In the genomic region with DNA sequence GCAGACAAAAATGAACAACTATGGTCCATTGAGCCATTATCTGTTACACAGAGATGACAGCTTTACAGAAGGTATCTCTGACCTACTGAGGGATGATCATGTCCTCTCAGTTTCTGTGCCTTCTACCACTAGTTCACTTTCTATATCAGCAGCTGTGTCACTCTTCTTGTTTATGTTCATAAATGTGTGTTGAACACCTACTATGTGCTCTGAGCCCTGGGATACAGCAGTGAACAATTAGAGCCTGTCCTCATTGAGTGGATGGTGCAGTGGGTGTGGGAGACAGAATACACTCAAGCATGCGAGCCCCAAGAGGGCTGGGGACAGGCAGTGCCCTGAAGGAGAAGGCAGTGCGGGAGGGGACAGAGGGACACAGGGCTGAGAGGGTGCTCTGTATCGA, we compare ENCODE assay signal across 24 cellular contexts.
"Had no signal": no experiment of that assay in that cellular context is flagged by ENCODE, and none has a peak within 500 bp of the region (broad histone marks: within the 10 kb centered on the region; RNA-seq: fewer than 3 reads in every experiment).

No MANE protein-coding gene starts in this region.

- H3K4me3 Mint-ChIP-seq: activated CD8-positive, alpha-beta T cell treated with anti-CD3 and anti-CD28 coated beads, Interleukin-2, amount 10 ng/mL, durations not matched to agents 7 days and 5 days; activated naive CD8-positive, alpha-beta T cell treated with anti-CD3 and anti-CD28 coated beads, Interleukin-2, amount 50 U/mL, for 24 hours; T-helper 1 cell treated with Interleukin-12 subunit alpha and Interleukin-12 subunit beta and Interleukin-4 antibody, amounts not matched to agents 30 μg/mL and 1 μg/mL, for 36 hours had no signal

- H3K9me3 Mint-ChIP-seq: activated naive CD4-positive, alpha-beta T cell treated with anti-CD3 and anti-CD28 coated beads, Interleukin-2, amount 50 U/mL, for 72 hours; activated naive CD8-positive, alpha-beta T cell treated with anti-CD3 and anti-CD28 coated beads, Interleukin-2, amount 50 U/mL, for 24 hours; T-helper 1 cell treated with Interleukin-12 subunit alpha and Interleukin-12 subunit beta and Interleukin-4 antibody, amounts not matched to agents 30 μg/mL and 1 μg/mL, for 36 hours had no signal

- ATAC-seq: activated CD8-positive, alpha-beta T cell treated with anti-CD3 and anti-CD28 coated beads, Interleukin-2, amount 10 ng/mL, durations not matched to agents 7 days and 5 days; activated naive CD4-positive, alpha-beta T cell treated with anti-CD3 and anti-CD28 coated beads, Interleukin-2, amount 50 U/mL, for 72 hours; activated naive CD8-positive, alpha-beta T cell treated with anti-CD3 and anti-CD28 coated beads, Interleukin-2, amount 50 U/mL, for 24 hours; body of pancreas; PC-3 had no signal

- H3K4me1 Mint-ChIP-seq: activated naive CD8-positive, alpha-beta T cell treated with anti-CD3 and anti-CD28 coated beads, Interleukin-2, amount 50 U/mL, for 24 hours had no signal

- H3K9me3 ChIP-seq: ascending aorta, body of pancreas had no signal

- H3K4me2 ChIP-seq: KMS-11 had no signal

- H3K9ac ChIP-seq: KMS-11 had no signal

- H3K27me3 ChIP-seq: ascending aorta, body of pancreas had no signal

- DNase-seq: activated CD4-positive, alpha-beta T cell treated with anti-CD3 and anti-CD28 coated beads for 48 hours; activated CD4-positive, alpha-beta T cell treated with anti-CD3 and anti-CD28 coated beads, Interleukin-2, amount 50 U/mL, for 4 hours; activated CD4-positive, CD25-positive, alpha-beta regulatory T cell treated with anti-CD3 and anti-CD28 coated beads, Interleukin-2, amount 50 U/mL, for 72 hours; activated CD8-positive, alpha-beta memory T cell treated with anti-CD3 and anti-CD28 coated beads, Interleukin-2, amount 50 U/mL, for 48 hours; activated CD8-positive, alpha-beta T cell treated with anti-CD3 and anti-CD28 coated beads, Interleukin-2, amount 10 ng/mL, durations not matched to agents 7 days and 5 days; activated effector memory CD4-positive, alpha-beta T cell treated with anti-CD3 and anti-CD28 coated beads, Interleukin-2, amount 50 U/mL, for 16 hours; activated naive CD4-positive, alpha-beta T cell treated with Interleukin-2 at 50 U/mL for 16 hours; activated naive CD8-positive, alpha-beta T cell treated with anti-CD3 and anti-CD28 coated beads, Interleukin-2, amount 50 U/mL, for 24 hours; activated T-cell treated with anti-CD3 and anti-CD28 coated beads, Interleukin-2, amount 50 U/mL, for 1 hour; amniotic stem cell; body of pancreas; NCI-H1092 treated with DMSO at 0.1 percent for 48 hours; NCI-H1417 treated with DMSO at 0.1 percent for 48 hours; NCI-H1694; NCI-H2029 treated with DMSO at 0.1 percent for 48 hours; NCI-H510A treated with DMSO at 0.1 percent for 48 hours; NCI-H69; PC-3; SHP77 treated with DMSO at 0.1 percent for 48 hours had no signal

- H3K27me3 Mint-ChIP-seq: activated naive CD8-positive, alpha-beta T cell treated with anti-CD3 and anti-CD28 coated beads, Interleukin-2, amount 50 U/mL, for 24 hours had no signal

- H3K27ac ChIP-seq: ascending aorta, body of pancreas, KMS-11 had no signal

- FAIRE-seq: bronchial epithelial cell had no signal

- H3K27ac Mint-ChIP-seq: activated naive CD8-positive, alpha-beta T cell treated with anti-CD3 and anti-CD28 coated beads, Interleukin-2, amount 50 U/mL, for 24 hours; T-helper 1 cell treated with Interleukin-12 subunit alpha and Interleukin-12 subunit beta and Interleukin-4 antibody, amounts not matched to agents 30 μg/mL and 1 μg/mL, for 36 hours had no signal

- H3K4me1 ChIP-seq: ascending aorta, body of pancreas had no signal

- H3K4me3 ChIP-seq: ascending aorta, body of pancreas had no signal
